21 cellular contexts compared by ENCODE assay signal in the genomic region with DNA sequence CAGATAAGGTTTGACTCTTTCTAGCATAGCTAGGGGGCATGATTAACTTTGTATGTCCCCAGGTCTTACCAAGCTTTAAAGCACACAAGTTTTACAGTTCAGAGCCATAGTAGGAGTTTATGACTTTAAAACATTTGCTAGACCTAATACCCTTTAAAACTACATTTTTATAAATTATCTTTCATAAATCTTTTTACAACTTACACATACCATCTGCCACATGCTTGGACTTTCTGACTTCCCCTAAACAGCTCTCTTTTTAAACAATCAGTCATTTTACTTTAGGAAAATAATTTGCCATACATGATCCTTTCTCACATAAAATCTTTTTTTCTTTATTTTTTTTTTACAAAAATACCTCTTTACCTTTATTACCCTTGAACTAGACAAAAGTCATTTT.
"Had no signal": no experiment of that assay in that cellular context is flagged by ENCODE, and none has a peak within 500 bp of the region (broad histone marks: within the 10 kb centered on the region; RNA-seq: fewer than 3 reads in every experiment).

No MANE protein-coding gene starts in this region.

- H3K27me3 Mint-ChIP-seq: stimulated activated naive B cell treated with anti-CD40 and anti-IgM and Interleukin-4, amounts not matched to agents 10 μg/mL and 1 μg/mL and 100 μg/mL, for 72 hours had no signal

- H3K27me3 ChIP-seq: colonic mucosa, heart left ventricle, sigmoid colon, stomach, transverse colon had no signal

- H3K36me3 Mint-ChIP-seq: mesothelial cell of epicardium; stimulated activated naive B cell treated with anti-CD40 and anti-IgM and Interleukin-4, amounts not matched to agents 10 μg/mL and 1 μg/mL and 100 μg/mL, for 72 hours had no signal

- H3K4me1 Mint-ChIP-seq: mesothelial cell of epicardium; natural killer cell; stimulated activated naive B cell treated with anti-CD40 and anti-IgM and Interleukin-4, amounts not matched to agents 10 μg/mL and 1 μg/mL and 100 μg/mL, for 72 hours had no signal

- FAIRE-seq: endothelial cell of umbilical vein, frontal cortex had no signal

- H3K4me3 Mint-ChIP-seq: mesothelial cell of epicardium; natural killer cell; neural crest cell; stimulated activated naive B cell treated with anti-CD40 and anti-IgM and Interleukin-4, amounts not matched to agents 10 μg/mL and 1 μg/mL and 100 μg/mL, for 72 hours had no signal

- H3K27ac ChIP-seq: colonic mucosa, heart left ventricle, sigmoid colon, skin epidermis, stomach, thoracic aorta, transverse colon had no signal

- H3K4me3 ChIP-seq: colonic mucosa, heart left ventricle, sigmoid colon, skin epidermis, stomach, thoracic aorta, transverse colon had no signal

- H3K27ac Mint-ChIP-seq: mesothelial cell of epicardium; natural killer cell; stimulated activated naive B cell treated with anti-CD40 and anti-IgM and Interleukin-4, amounts not matched to agents 10 μg/mL and 1 μg/mL and 100 μg/mL, for 72 hours had no signal

- H3K4me1 ChIP-seq: colonic mucosa, heart left ventricle, sigmoid colon, stomach, transverse colon had no signal

- DNase-seq: colonic mucosa; dermis blood vessel endothelial cell; heart left ventricle; hippocampal formation; islet precursor cell; natural killer cell; posterior cingulate gyrus; sigmoid colon; stimulated activated CD4-positive, alpha-beta T cell treated with anti-CD3 and anti-CD28 coated beads, Interleukin-2, amount 100 ng/mL, for 24 hours; stimulated activated CD4-positive, alpha-beta T cell treated with anti-CD3 and anti-CD28 coated beads, Interleukin-4, amount 100 ng/mL, for 4 hours; stimulated activated naive B cell treated with anti-CD40 and anti-IgM and Interleukin-4, amounts not matched to agents 10 μg/mL and 1 μg/mL and 100 μg/mL, for 72 hours; stomach; substantia nigra; transverse colon had no signal

- H3K9me3 ChIP-seq: thoracic aorta had no signal

- ATAC-seq: heart left ventricle; left lobe of liver; natural killer cell; stimulated activated naive B cell treated with anti-CD40 and anti-IgM and Interleukin-4, amounts not matched to agents 10 μg/mL and 1 μg/mL and 100 μg/mL, for 72 hours had no signal

- H3K36me3 ChIP-seq: colonic mucosa, heart left ventricle, sigmoid colon, stomach, thoracic aorta, transverse colon had no signal
